In the genomic region with DNA sequence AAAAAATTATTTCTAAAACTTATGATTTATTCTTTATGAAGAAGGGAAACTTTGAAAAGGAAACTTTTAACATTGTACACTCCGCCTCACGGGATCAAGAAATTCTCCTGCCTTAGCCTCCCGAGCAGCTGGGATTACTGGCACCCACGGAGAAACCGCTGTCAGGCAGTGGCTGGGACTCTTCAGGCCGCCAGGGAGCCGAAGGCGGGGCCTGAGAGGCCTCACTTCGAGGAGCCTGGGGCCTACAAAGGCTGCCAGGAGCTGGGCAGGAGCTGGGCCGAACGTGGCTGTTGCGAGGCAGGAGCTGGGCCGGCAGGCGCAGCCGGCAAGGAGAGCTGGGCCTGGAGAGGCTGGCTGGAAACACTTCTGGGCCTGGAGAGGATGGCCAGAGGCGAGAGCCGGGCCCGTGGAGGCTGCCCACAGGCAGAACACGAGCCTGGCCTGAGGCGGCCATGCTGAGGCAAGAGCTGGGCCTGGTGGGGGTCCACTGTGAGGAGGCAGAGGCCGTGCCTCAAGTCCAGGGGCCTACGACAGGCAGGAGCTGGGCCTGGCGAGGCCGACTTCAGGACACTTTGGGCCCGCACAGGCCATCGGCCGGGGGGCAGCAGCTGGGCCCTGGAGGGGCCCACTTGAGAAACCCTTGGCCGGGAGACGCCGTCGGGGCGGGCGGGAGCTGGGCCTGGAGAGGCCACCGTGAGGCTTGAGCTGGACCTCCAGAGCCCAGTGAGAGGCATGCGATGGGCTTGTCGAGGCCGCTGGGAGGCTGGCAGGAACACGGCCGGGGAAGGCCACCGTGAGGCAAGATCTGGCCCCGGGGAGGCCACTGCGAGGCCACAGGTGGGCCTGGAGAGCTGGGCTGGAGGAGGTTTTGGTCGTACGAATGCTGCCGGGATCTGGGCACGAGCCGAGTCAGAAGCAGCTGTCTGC, we compare ENCODE assay signal across 17 cellular contexts. TPM values are rescaled to one million over a fixed set of nuclear protein-coding genes. Genes with fewer than 3 reads are reported as not detected.
DNase-seq lines count a peak whose midpoint lies in the region; ATAC-seq, FAIRE-seq and TF ChIP-seq lines count a peak whose summit lies in the region.
"Had no signal": no experiment of that assay in that cellular context is flagged by ENCODE, and none has a peak within 500 bp of the region (broad histone marks: within the 10 kb centered on the region; RNA-seq: fewer than 3 reads in every experiment).

No MANE protein-coding gene starts in this region.

- H2BK5ac ChIP-seq in trophoblast cell (ENCODE audit: low read depth, low read length, poor library complexity): no peak overlapping the region

- TF ChIP-seq POLR2A in body of pancreas (IDR thresholded peaks at IDR 0.05): no peak

- peak overlapping the region; percentile 48 for H2BK12ac ChIP-seq in trophoblast cell (ENCODE audit: low read length)

- peak overlapping the region; percentile 25 for H3K18ac ChIP-seq in trophoblast cell (ENCODE audit: low read length)

- FAIRE-seq in kidney (lab: Jason Lieb, UNC): no peak
- FAIRE-seq: islet of Langerhans had no signal

- DNase-seq in H7: peak; percentile 30
- peak in 2 of 4 donors; percentile 22 to 27 for DNase-seq in body of pancreas
- peak; percentile 71 for DNase-seq in kidney
- DNase-seq in trophoblast cell: no peak
- DNase-seq in tibial artery: no peak
- DNase-seq in GM19240 (ENCODE audit: insufficient read length, low spot score): no peak
- DNase-seq in DMS153 treated with DMSO at 0.1 percent for 48 hours (lab: John Stamatoyannopoulos, UW; ENCODE audit: unreplicated experiment): no peak
- DNase-seq in Calu3: no peak
- DNase-seq: activated CD8-positive, alpha-beta memory T cell treated with anti-CD3 and anti-CD28 coated beads for 24 hours; activated effector memory CD4-positive, alpha-beta T cell treated with Interleukin-2 at 50 U/mL for 16 hours; DMS53; NCI-H2029; SHP77 treated with DMSO at 0.1 percent for 48 hours; spleen had no signal

- H3K9ac ChIP-seq in kidney (ENCODE audit: low read length in 2 of 2) (no peak overlapping the region), trophoblast cell (ENCODE audit: low read length) (no peak overlapping the region)

- peaks cover 0 to 10% (median 0%) of the 10 kb centered on the region in 3 donors for H3K9me3 ChIP-seq in body of pancreas
- H3K9me3 ChIP-seq in kidney (ENCODE audit: control insufficient read depth in 1 of 2, low read length in 2 of 2): peaks cover 0 to 4% of the 10 kb centered on the region in 2 donors
- H3K9me3 ChIP-seq in trophoblast cell (ENCODE audit: insufficient read depth, low read depth, low read length): no peaks in the 10 kb centered on the region
- H3K9me3 ChIP-seq in tibial artery: peaks cover 0 to 10% (median 10%) of the 10 kb centered on the region in 3 donors
- H3K9me3 ChIP-seq: neutrophil had no signal

- no peaks in the 10 kb centered on the region for H3K9me3 Mint-ChIP-seq in Calu3 (ENCODE audit: low read depth, unreplicated experiment)

- H3K36me3 Mint-ChIP-seq in Calu3 (ENCODE audit: insufficient read depth, unreplicated experiment): no peaks in the 10 kb centered on the region

- peak overlapping the region; percentile 76 for H4K91ac ChIP-seq in trophoblast cell (ENCODE audit: low read depth, low read length)

- H3K4me3 Mint-ChIP-seq in Calu3 (ENCODE audit: low read depth, unreplicated experiment): no peak overlapping the region
- H3K4me3 Mint-ChIP-seq: B cell had no signal

- peak; percentile 22 for ATAC-seq in body of pancreas

- H3K27me3 ChIP-seq in H7 (ENCODE audit: control insufficient read depth, insufficient read depth, low read length): no peaks in the 10 kb centered on the region
- H3K27me3 ChIP-seq in body of pancreas: no peaks in the 10 kb centered on the region
- no peaks in the 10 kb centered on the region for H3K27me3 ChIP-seq in trophoblast cell (ENCODE audit: insufficient read depth, low read length)
- H3K27me3 ChIP-seq in tibial artery: no peaks in the 10 kb centered on the region
- H3K27me3 ChIP-seq: neutrophil, spleen had no signal

- H3K4me1 ChIP-seq in body of pancreas: no peaks in the 10 kb centered on the region
- H3K4me1 ChIP-seq in kidney (ENCODE audit: control insufficient read depth in 1 of 2, insufficient read depth in 1 of 2, low read depth in 1 of 2, low read length in 2 of 2): peaks cover 0 to 3% of the 10 kb centered on the region in 2 donors
- H3K4me1 ChIP-seq in trophoblast cell (ENCODE audit: control insufficient read depth in 1 of 2, insufficient read depth in 2 of 2, low read length in 2 of 2): peaks cover 3 to 5% of the 10 kb centered on the region in 2 experiments
- H3K4me1 ChIP-seq in tibial artery: peaks cover 0 to 6% (median 5%) of the 10 kb centered on the region in 4 donors

- no peak overlapping the region for H3K4me2 ChIP-seq in trophoblast cell (ENCODE audit: low read length)

- peak overlapping the region; percentile 62 for H4K8ac ChIP-seq in trophoblast cell (ENCODE audit: low read depth, low read length)

- H2BK120ac ChIP-seq in trophoblast cell (ENCODE audit: insufficient read depth, low read length, poor library complexity): peak overlapping the region; percentile 43

- H3K36me3 ChIP-seq in H7 (replicated peaks; ENCODE audit: control insufficient read depth, insufficient read depth, low read length) (no peaks in the 10 kb centered on the region), body of pancreas (replicated peaks in 1 of 2; ENCODE audit: insufficient read depth in 1 of 2, low read depth in 2 of 2) (no peaks in the 10 kb centered on the region), kidney (ENCODE audit: control insufficient read depth in 1 of 2, insufficient read depth in 2 of 2, low read length in 2 of 2) (peaks cover 0 to 9% of the 10 kb centered on the region in 2 donors), trophoblast cell (ENCODE audit: control insufficient read depth in 1 of 2, insufficient read depth in 2 of 2, low read length in 2 of 2) (peaks cover 7 to 8% of the 10 kb centered on the region in 2 experiments), tibial artery (peaks cover 7 to 14% (median 12%) of the 10 kb centered on the region in 3 donors)

- no peaks in the 10 kb centered on the region for H3K27me3 Mint-ChIP-seq in Calu3 (ENCODE audit: unreplicated experiment)
- H3K27me3 Mint-ChIP-seq: B cell had no signal

- intact Hi-C loops in body of pancreas (cut with DNase I) (no loop called here), kidney (cut with DNase I) (no loop called here), tibial artery (cut with DNase I; ENCODE audit: low total_unique reads) (no loop called here), Calu3 (cut with micrococcal nuclease; ENCODE audit: unreplicated experiment) (no loop called here)

- peak overlapping the region; percentile 84 for H2AK5ac ChIP-seq in trophoblast cell (ENCODE audit: low read length)

- 85 to 96% methylated on average over 17 to 38 of the region's 47 CpGs for WGBS in body of pancreas, 2 donors
- WGBS in trophoblast cell (ENCODE audit: extremely low coverage, insufficient coverage, insufficient read length): no CpG with 5 or more reads among the region's 47 CpGs

- TF ChIP-seq CTCF in body of pancreas (IDR thresholded peaks at IDR 0.05): no peak
- no peak for TF ChIP-seq CTCF in kidney (IDR thresholded peaks at IDR 0.05; ENCODE audit: borderline replicate concordance, extremely low read depth, insufficient read depth)
- no peak for TF ChIP-seq CTCF in tibial artery (IDR thresholded peaks at IDR 0.05)
- TF ChIP-seq CTCF in Calu3 (IDR thresholded peaks at IDR 0.05; ENCODE audit: unreplicated experiment): no peak

- BruUV-seq in Calu3 (replicated peaks; lab: Mats Ljungman, UMichigan): no TSS peak

- H3K79me2 ChIP-seq in trophoblast cell (ENCODE audit: control insufficient read depth, insufficient read depth, low read length, poor library complexity): no peaks in the 10 kb centered on the region

- no peak overlapping the region for H3K27ac Mint-ChIP-seq in Calu3 (ENCODE audit: unreplicated experiment)
- H3K27ac Mint-ChIP-seq: B cell had no signal

- H4K12ac ChIP-seq in trophoblast cell (ENCODE audit: low read depth, low read length): peak overlapping the region; percentile 46

- H3K4ac ChIP-seq in trophoblast cell (ENCODE audit: low read depth, low read length): no peak overlapping the region

- peaks cover 11% of the 10 kb centered on the region for H3K79me1 ChIP-seq in trophoblast cell (ENCODE audit: low read length)

- H3K23ac ChIP-seq in trophoblast cell (ENCODE audit: low read length): no peak overlapping the region

- no peak overlapping the region for H3K27ac ChIP-seq in body of pancreas
- H3K27ac ChIP-seq in kidney (ENCODE audit: low read depth in 2 of 2, low read length in 2 of 2): no peak overlapping the region
- no peak overlapping the region for H3K27ac ChIP-seq in trophoblast cell (ENCODE audit: low read depth, low read length)
- no peak overlapping the region for H3K27ac ChIP-seq in tibial artery
- H3K27ac ChIP-seq: spleen had no signal

- H3K14ac ChIP-seq in trophoblast cell (ENCODE audit: low read length): peak overlapping the region; percentile 53

- H3K4me3 ChIP-seq in H7 (ENCODE audit: insufficient read depth, low read depth, low read length): no peak overlapping the region
- no peak overlapping the region for H3K4me3 ChIP-seq in body of pancreas
- H3K4me3 ChIP-seq in kidney (ENCODE audit: low read length in 2 of 2): no peak overlapping the region
- no peak overlapping the region for H3K4me3 ChIP-seq in trophoblast cell (ENCODE audit: low read depth, low read length)
- no peak overlapping the region for H3K4me3 ChIP-seq in tibial artery
- H3K4me3 ChIP-seq: spleen had no signal

- CTCF ChIA-PET in Calu3 (lab: Charles Lee): interaction anchor here (0.6 kb wide), 1 partner anchor 139 kb away, joined by 5 read pairs; no protein-coding TSS in a partner anchor

- peak overlapping the region; percentile 40 for H2AFZ ChIP-seq in trophoblast cell (ENCODE audit: insufficient read depth, low read length, poor library complexity)

- H3K4me1 Mint-ChIP-seq in Calu3 (ENCODE audit: low read depth, unreplicated experiment): no peaks in the 10 kb centered on the region
- H3K4me1 Mint-ChIP-seq: B cell had no signal

RNA-seq across cellular contexts. Expression of gene MDH2, which starts 23.7 kb away (rescaled TPM):
- total RNA-seq in H7 (2014; rRNA removed; shearing (Covaris generic)): 206 and 246 TPM in 2 replicates
- total RNA-seq in body of pancreas (10 to 100 TPM; 56.6 to 67.2 TPM), kidney (130 TPM), Calu3 (2022) (154 and 160 TPM in 2 replicates)
- 233 TPM for polyA plus RNA-seq in kidney (ENCODE audit: insufficient read depth, low read depth, low replicate concordance)
- 208 and 212 TPM in 2 replicates for polyA plus RNA-seq in trophoblast cell (2013)

RNA-seq across cellular contexts. Expression of gene STYXL1, which starts 23.8 kb away (rescaled TPM):
- total RNA-seq in H7 (2014; rRNA removed; shearing (Covaris generic)): 53.1 and 68.6 TPM in 2 replicates
- total RNA-seq in body of pancreas (10 to 100 TPM; 20.8 to 24.7 TPM), kidney (29.9 TPM), Calu3 (2022) (39.9 and 46.2 TPM in 2 replicates)
- 55.5 TPM for polyA plus RNA-seq in kidney (ENCODE audit: insufficient read depth, low read depth, low replicate concordance)
- polyA plus RNA-seq in trophoblast cell (2013): 36.7 and 42.0 TPM in 2 replicates

Comparison
In these comparisons a context has a peak if more than half of its experiments do, and no peak if none do; other contexts are left out.
1. DNase-seq: peak in H7 (single experiment) and kidney (single experiment); none in trophoblast cell (0 of 2), tibial artery (0 of 2), GM19240 (single experiment), DMS153 treated with DMSO at 0.1 percent for 48 hours (single experiment) and Calu3 (single experiment).